20 cellular contexts compared by ENCODE assay signal in genomic region chr3:141330235-141330634, GRCh38.
"Had no signal": no experiment of that assay in that cellular context is flagged by ENCODE, and none has a peak within 500 bp of the region (broad histone marks: within the 10 kb centered on the region; RNA-seq: fewer than 3 reads in every experiment).

No MANE protein-coding gene starts in this region.

- H3K27me3 ChIP-seq: esophagus muscularis mucosa, gastrocnemius medialis, neutrophil, pancreas had no signal

- ATAC-seq: gastrocnemius medialis; left cardiac atrium; natural killer cell treated with Interleukin-12 subunit alpha and Interleukin-12 subunit beta and Interleukin-15 and Interleukin-18, amount 100 ng/mL, for 72 hours; pancreas; psoas muscle; right cardiac atrium; stimulated activated effector memory CD8-positive, alpha-beta T cell treated with anti-CD3 and anti-CD28 coated beads, Interleukin-12 subunit alpha, Interleukin-12 subunit beta, amount 100 ng/mL, for 72 hours had no signal

- H3K4me3 ChIP-seq: esophagus muscularis mucosa, gastrocnemius medialis, pancreas, psoas muscle, thoracic aorta had no signal

- H3K27ac ChIP-seq: esophagus muscularis mucosa, neutrophil, pancreas, psoas muscle, thoracic aorta had no signal

- H3K9me3 ChIP-seq: esophagus muscularis mucosa, gastrocnemius medialis, neutrophil, pancreas, psoas muscle, thoracic aorta had no signal

- DNase-seq: activated CD4-positive, alpha-beta T cell treated with anti-CD3 and anti-CD28 coated beads for 1 hour; activated gamma-delta T cell treated with Interleukin-2 at 50 U/mL for 16 hours; activated T-cell treated with anti-CD3 and anti-CD28 coated beads, Interleukin-2, amount 50 U/mL, for 1 hour; aorta; effector memory CD4-positive, alpha-beta T cell; gastrocnemius medialis; head of caudate nucleus; islet precursor cell; left cardiac atrium; pancreas; psoas muscle; right cardiac atrium; stimulated activated CD4-positive, alpha-beta T cell treated with anti-CD3 and anti-CD28 coated beads, Interleukin-2, amount 100 ng/mL, for 24 hours; T-helper 9 cell had no signal

- H3K4me1 ChIP-seq: gastrocnemius medialis, psoas muscle had no signal

- H3K36me3 ChIP-seq: esophagus muscularis mucosa, gastrocnemius medialis, neutrophil, pancreas, thoracic aorta had no signal

- FAIRE-seq: colon, pancreas had no signal
